ENCODE assay signal across 11 cellular contexts in genomic region chr15:98713585-98714001, GRCh38.
DNase-seq lines count a peak whose midpoint lies in the region; ATAC-seq and TF ChIP-seq lines count a peak whose summit lies in the region.
"Had no signal": no experiment of that assay in that cellular context is flagged by ENCODE, and none has a peak within 500 bp of the region (broad histone marks: within the 10 kb centered on the region; RNA-seq: fewer than 3 reads in every experiment).

No MANE protein-coding gene starts in this region.

- H3K4me1 Mint-ChIP-seq in activated T-cell treated with anti-CD3 and anti-CD28 coated beads, Interleukin-2, amount 50 U/mL, for 72 hours (ENCODE audit: low read depth) = peaks cover 52% of the 10 kb centered on the region
- peaks cover 43% of the 10 kb centered on the region for H3K4me1 Mint-ChIP-seq in activated CD8-positive, alpha-beta T cell treated with anti-CD3 and anti-CD28 coated beads for 36 hours (ENCODE audit: low read depth)

- CTCF ChIA-PET in activated CD8-positive, alpha-beta T cell treated with anti-CD3 and anti-CD28 coated beads for 36 hours (lab: Charles Lee) = no interaction called here

- H3K4me1 ChIP-seq in right atrium auricular region (peaks cover 0 to 64% of the 10 kb centered on the region in 2 donors), tibial artery (peaks cover 3 to 78% (median 64%) of the 10 kb centered on the region in 4 donors), tibial nerve (peaks cover 0 to 66% (median 19%) of the 10 kb centered on the region in 4 donors)
- H3K4me1 ChIP-seq: parathyroid adenoma had no signal

- ATAC-seq in activated T-cell treated with anti-CD3 and anti-CD28 coated beads, Interleukin-2, amount 50 U/mL, for 72 hours (replicated peaks in 1 of 2) = peak; percentile 64 to 80
- peak; percentile 40 for ATAC-seq in activated CD8-positive, alpha-beta T cell treated with anti-CD3 and anti-CD28 coated beads for 36 hours

- no peaks in the 10 kb centered on the region for H3K27me3 Mint-ChIP-seq in activated T-cell treated with anti-CD3 and anti-CD28 coated beads, Interleukin-2, amount 50 U/mL, for 72 hours (ENCODE audit: low read depth)
- no peaks in the 10 kb centered on the region for H3K27me3 Mint-ChIP-seq in activated CD8-positive, alpha-beta T cell treated with anti-CD3 and anti-CD28 coated beads for 36 hours

- TF ChIP-seq POLR2A in tibial nerve (IDR thresholded peaks at IDR 0.05) = no peak

- POLR2A ChIA-PET in activated CD8-positive, alpha-beta T cell treated with anti-CD3 and anti-CD28 coated beads for 36 hours (lab: Charles Lee) = no interaction called here

- peak overlapping the region; percentile 44 to 45 for H3K4me3 Mint-ChIP-seq in activated T-cell treated with anti-CD3 and anti-CD28 coated beads, Interleukin-2, amount 50 U/mL, for 72 hours
- H3K4me3 Mint-ChIP-seq in activated CD8-positive, alpha-beta T cell treated with anti-CD3 and anti-CD28 coated beads for 36 hours = no peak overlapping the region

- peak overlapping the region; percentile 85 to 90 for H3K27ac ChIP-seq in right atrium auricular region
- peak overlapping the region; percentile 62 to 76 for H3K27ac ChIP-seq in tibial artery
- peak overlapping the region in 2 of 4 donors; percentile 17 to 42 for H3K27ac ChIP-seq in tibial nerve
- H3K27ac ChIP-seq: parathyroid adenoma had no signal

- peak in 1 of 2 donors; percentile 32 for DNase-seq in activated T-cell treated with anti-CD3 and anti-CD28 coated beads, Interleukin-2, amount 50 U/mL, for 72 hours
- no peak for DNase-seq in activated T-cell treated with anti-CD3 and anti-CD28 coated beads, Interleukin-2, amount 50 U/mL, for 48 hours
- DNase-seq in activated CD8-positive, alpha-beta T cell treated with anti-CD3 and anti-CD28 coated beads for 36 hours = peak; percentile 15
- DNase-seq in right atrium auricular region (ENCODE audit: low spot score) (no peak), tibial artery (no peak), tibial nerve (ENCODE audit: low spot score in 2 of 2) (no peak), ecto neural progenitor cell (ENCODE audit: low spot score) (no peak)
- DNase-seq in stimulated activated CD4-positive, alpha-beta T cell treated with anti-CD3 and anti-CD28 coated beads, Interleukin-2, amount 100 ng/mL, for 48 hours = no peak
- DNase-seq: activated CD4-positive, alpha-beta T cell treated with anti-CD3 and anti-CD28 coated beads, Interleukin-2, amount 50 U/mL, for 48 hours; NCI-H510A had no signal

- peaks cover 8% of the 10 kb centered on the region for H3K36me3 ChIP-seq in right atrium auricular region
- peaks cover 10 to 19% (median 14%) of the 10 kb centered on the region in 3 donors for H3K36me3 ChIP-seq in tibial artery
- H3K36me3 ChIP-seq in tibial nerve = peaks cover 0 to 25% (median 0%) of the 10 kb centered on the region in 3 donors

- 45 to 46% methylated on average over 3 of the region's 3 CpGs for WGBS in tibial nerve, 2 donors

- H3K9me3 Mint-ChIP-seq in activated T-cell treated with anti-CD3 and anti-CD28 coated beads, Interleukin-2, amount 50 U/mL, for 72 hours = peaks cover 5 to 6% of the 10 kb centered on the region in 2 donors
- peaks cover 5% of the 10 kb centered on the region for H3K9me3 Mint-ChIP-seq in activated CD8-positive, alpha-beta T cell treated with anti-CD3 and anti-CD28 coated beads for 36 hours

- peaks cover 9 to 12% of the 10 kb centered on the region in 2 donors for H3K36me3 Mint-ChIP-seq in activated T-cell treated with anti-CD3 and anti-CD28 coated beads, Interleukin-2, amount 50 U/mL, for 72 hours (ENCODE audit: insufficient read depth in 2 of 2)
- peaks cover 20% of the 10 kb centered on the region for H3K36me3 Mint-ChIP-seq in activated CD8-positive, alpha-beta T cell treated with anti-CD3 and anti-CD28 coated beads for 36 hours (ENCODE audit: low read depth)

- no peak for TF ChIP-seq EP300 in tibial nerve (IDR thresholded peaks at IDR 0.05)

- TF ChIP-seq CTCF in activated CD8-positive, alpha-beta T cell treated with anti-CD3 and anti-CD28 coated beads for 36 hours (IDR thresholded peaks at IDR 0.05) = no peak
- TF ChIP-seq CTCF in right atrium auricular region (IDR thresholded peaks at IDR 0.05) (no peak), tibial artery (IDR thresholded peaks at IDR 0.05) (no peak), tibial nerve (IDR thresholded peaks at IDR 0.05) (no peak)

- intact Hi-C loops in activated CD8-positive, alpha-beta T cell treated with anti-CD3 and anti-CD28 coated beads for 36 hours (cut with micrococcal nuclease) = no loop called here
- intact Hi-C loops in tibial artery (cut with DNase I; ENCODE audit: low total_unique reads) = no loop called here

- peak overlapping the region; percentile 61 for H3K27ac Mint-ChIP-seq in activated T-cell treated with anti-CD3 and anti-CD28 coated beads, Interleukin-2, amount 50 U/mL, for 72 hours
- peak overlapping the region; percentile 43 for H3K27ac Mint-ChIP-seq in activated CD8-positive, alpha-beta T cell treated with anti-CD3 and anti-CD28 coated beads for 36 hours

- H3K9me3 ChIP-seq in right atrium auricular region (no peaks in the 10 kb centered on the region), tibial artery (peaks cover 0 to 3% (median 0%) of the 10 kb centered on the region in 3 donors), tibial nerve (peaks cover 0 to 11% (median 0%) of the 10 kb centered on the region in 4 donors)

- no peak overlapping the region for H3K4me3 ChIP-seq in right atrium auricular region
- no peak overlapping the region for H3K4me3 ChIP-seq in tibial artery
- H3K4me3 ChIP-seq in tibial nerve = no peak overlapping the region

- H3K27me3 ChIP-seq in right atrium auricular region (no peaks in the 10 kb centered on the region), tibial artery (no peaks in the 10 kb centered on the region), tibial nerve (no peaks in the 10 kb centered on the region)
